In the genomic region with DNA sequence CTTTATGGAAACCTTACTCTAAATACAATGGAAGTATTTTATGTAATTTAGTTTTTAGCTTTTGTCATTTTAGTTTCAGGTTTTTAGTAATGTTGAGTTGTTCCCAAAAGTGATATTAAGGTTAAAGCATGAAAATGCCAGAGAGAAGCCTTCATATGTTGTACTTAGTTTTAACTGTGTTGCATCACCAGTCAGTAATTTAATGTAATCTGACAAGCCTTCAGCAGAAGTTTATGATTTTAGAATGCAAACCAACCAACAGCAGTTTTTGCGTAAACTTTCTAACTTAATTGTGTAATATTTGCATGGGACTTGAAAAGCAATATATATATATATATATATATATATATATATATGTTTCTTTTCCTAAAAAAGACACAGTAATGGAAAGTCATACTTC, we compare ENCODE assay signal across 27 cellular contexts.
"Had no signal": no experiment of that assay in that cellular context is flagged by ENCODE, and none has a peak within 500 bp of the region (broad histone marks: within the 10 kb centered on the region; RNA-seq: fewer than 3 reads in every experiment).

No MANE protein-coding gene starts in this region.

- DNase-seq: activated CD4-positive, alpha-beta T cell treated with anti-CD3 and anti-CD28 coated beads, Interleukin-2, amount 10 ng/mL, durations not matched to agents 24 days and 14 days; activated CD4-positive, alpha-beta T cell treated with anti-CD3 and anti-CD28 coated beads, Interleukin-2, amount 50 U/mL, for 4 hours; activated CD8-positive, alpha-beta T cell treated with anti-CD3 and anti-CD28 coated beads, Interleukin-2, amount 10 ng/mL, durations not matched to agents 7 days and 5 days; activated gamma-delta T cell; activated naive CD4-positive, alpha-beta T cell treated with Interleukin-2 at 50 U/mL for 16 hours; activated T-cell treated with anti-CD3 and anti-CD28 coated beads, Interleukin-2, amount 50 U/mL, for 24 hours; amniotic stem cell; aorta; brain microvascular endothelial cell; central memory CD4-positive, alpha-beta T cell; Kasumi-1; KG1; MG63; NCI-H1092 treated with DMSO at 0.1 percent for 48 hours; NCI-H1417; NCI-H187 treated with DMSO at 0.1 percent for 48 hours; NCI-H2081; NCI-H2171 treated with DMSO at 0.1 percent for 48 hours; NCI-H2227 treated with DMSO at 0.1 percent for 48 hours; NCI-H446; NCI-H510A treated with DMSO at 0.1 percent for 48 hours; NCI-H526 treated with DMSO at 0.1 percent for 48 hours; NCI-H82; PC-9; SIG-M5 had no signal

- ATAC-seq: activated CD8-positive, alpha-beta T cell treated with anti-CD3 and anti-CD28 coated beads, Interleukin-2, amount 10 ng/mL, durations not matched to agents 7 days and 5 days; activated naive CD4-positive, alpha-beta T cell treated with anti-CD3 and anti-CD28 coated beads, Interleukin-2, amount 50 U/mL, for 72 hours; Right ventricle myocardium inferior had no signal
